In the genomic region with DNA sequence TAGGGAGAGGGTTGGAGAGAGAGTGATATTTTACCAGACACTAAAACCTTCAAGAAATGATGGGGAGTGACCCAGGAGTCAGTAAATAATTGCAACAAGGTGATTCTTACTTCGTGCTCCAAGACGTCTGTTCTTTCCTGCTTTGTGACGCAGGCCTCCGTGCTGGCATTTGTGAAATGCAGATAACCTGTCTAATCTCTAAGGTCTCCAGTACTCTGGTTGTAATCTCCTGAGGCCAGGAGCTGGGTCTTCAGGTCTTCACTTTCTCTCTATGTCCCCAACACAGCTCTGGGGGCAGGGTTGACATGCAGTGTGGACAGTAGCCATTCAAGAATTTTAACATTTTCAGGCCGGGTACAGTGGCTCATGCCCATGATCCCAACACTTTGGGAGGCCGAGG, we compare ENCODE assay signal across 22 cellular contexts. TPM values are rescaled to one million over a fixed set of nuclear protein-coding genes. Genes with fewer than 3 reads are reported as not detected.
"Had no signal": no experiment of that assay in that cellular context is flagged by ENCODE, and none has a peak within 500 bp of the region (broad histone marks: within the 10 kb centered on the region; RNA-seq: fewer than 3 reads in every experiment).

No MANE protein-coding gene starts in this region.

- H3K27me3 ChIP-seq: colonic mucosa, hepatocyte, pancreas, right lobe of liver, testis, tibial nerve had no signal

- DNase-seq: cerebellar nuclear complex; colonic mucosa; dermis blood vessel endothelial cell; head of caudate nucleus; left colon; mammary epithelial cell; occipital lobe; pancreas; psoas muscle; retina; stimulated activated CD4-positive, alpha-beta T cell treated with anti-CD3 and anti-CD28 coated beads, Interleukin-15, amount 100 ng/mL, for 24 hours; stimulated activated CD4-positive, alpha-beta T cell treated with anti-CD3 and anti-CD28 coated beads, Interleukin-1b, Interleukin-23, amount 100 ng/mL, for 48 hours; stimulated activated CD4-positive, alpha-beta T cell treated with anti-CD3 and anti-CD28 coated beads, Interleukin-4, amount 100 ng/mL, for 24 hours; testis had no signal

- H3K4me1 ChIP-seq: colonic mucosa, pancreas, psoas muscle, right lobe of liver, spleen, testis, tibial nerve had no signal

- H3K4me3 Mint-ChIP-seq: natural killer cell treated with Interleukin-12 subunit alpha and Interleukin-12 subunit beta and Interleukin-15 and Interleukin-18, amount 100 ng/mL, for 72 hours; stimulated activated memory B cell treated with anti-CD40 and anti-IgM and Interleukin-4, amounts not matched to agents 10 μg/mL and 1 μg/mL and 100 μg/mL, for 72 hours; stimulated activated naive CD8-positive, alpha-beta T cell treated with anti-CD3 and anti-CD28 coated beads, Interleukin-15, Interleukin-2, amounts not matched to agents 100 ng/mL and 50 ng/mL, for 24 hours had no signal

- H3K9me3 Mint-ChIP-seq: natural killer cell treated with Interleukin-12 subunit alpha and Interleukin-12 subunit beta and Interleukin-15 and Interleukin-18, amount 100 ng/mL, for 72 hours; stimulated activated naive CD8-positive, alpha-beta T cell treated with anti-CD3 and anti-CD28 coated beads, Interleukin-15, Interleukin-2, amounts not matched to agents 100 ng/mL and 50 ng/mL, for 24 hours had no signal

- H3K36me3 Mint-ChIP-seq: natural killer cell treated with Interleukin-12 subunit alpha and Interleukin-12 subunit beta and Interleukin-15 and Interleukin-18, amount 100 ng/mL, for 72 hours; stimulated activated memory B cell treated with anti-CD40 and anti-IgM and Interleukin-4, amounts not matched to agents 10 μg/mL and 1 μg/mL and 100 μg/mL, for 72 hours had no signal

- H3K4me1 Mint-ChIP-seq: stimulated activated memory B cell treated with anti-CD40 and anti-IgM and Interleukin-4, amounts not matched to agents 10 μg/mL and 1 μg/mL and 100 μg/mL, for 72 hours had no signal

- H3K9me3 ChIP-seq: colonic mucosa, pancreas, psoas muscle, right lobe of liver, spleen, testis had no signal

- H3K27ac Mint-ChIP-seq: natural killer cell treated with Interleukin-12 subunit alpha and Interleukin-12 subunit beta and Interleukin-15 and Interleukin-18, amount 100 ng/mL, for 72 hours; stimulated activated memory B cell treated with anti-CD40 and anti-IgM and Interleukin-4, amounts not matched to agents 10 μg/mL and 1 μg/mL and 100 μg/mL, for 72 hours; stimulated activated naive CD8-positive, alpha-beta T cell treated with anti-CD3 and anti-CD28 coated beads, Interleukin-15, Interleukin-2, amounts not matched to agents 100 ng/mL and 50 ng/mL, for 24 hours had no signal

- H3K27ac ChIP-seq: colonic mucosa, hepatocyte, pancreas, psoas muscle, right lobe of liver, spleen, testis, tibial nerve had no signal

- H3K4me3 ChIP-seq: colonic mucosa, hepatocyte, pancreas, psoas muscle, right lobe of liver, spleen, testis, tibial nerve had no signal

- H3K36me3 ChIP-seq: colonic mucosa, pancreas, right lobe of liver, spleen, tibial nerve had no signal

RNA-seq across cellular contexts. Expression of gene PLEKHG6, which starts 57.2 kb away (rescaled TPM):
- total RNA-seq: dermis blood vessel endothelial cell; endothelial cell of umbilical vein; natural killer cell treated with Interleukin-12 subunit alpha and Interleukin-12 subunit beta and Interleukin-15 and Interleukin-18, amount 100 ng/mL, for 72 hours; occipital lobe; psoas muscle had no signal
